Comparison of ENCODE assay signal across 13 cellular contexts in genomic region chr12:84077692-84078091, GRCh38.
"Had no signal": no experiment of that assay in that cellular context is flagged by ENCODE, and none has a peak within 500 bp of the region (broad histone marks: within the 10 kb centered on the region; RNA-seq: fewer than 3 reads in every experiment).

No MANE protein-coding gene starts in this region.

- H3K36me3 ChIP-seq: pancreas, sigmoid colon, spleen, suprapubic skin had no signal

- H3K4me1 ChIP-seq: pancreas, spleen, suprapubic skin had no signal

- H3K4me3 ChIP-seq: lung, pancreas, sigmoid colon, spleen, suprapubic skin had no signal

- DNase-seq: activated CD4-positive, CD25-positive, alpha-beta regulatory T cell treated with anti-CD3 and anti-CD28 coated beads, Interleukin-2, amount 50 U/mL, for 72 hours; activated naive CD4-positive, alpha-beta T cell; activated naive CD8-positive, alpha-beta T cell treated with anti-CD3 and anti-CD28 coated beads, Interleukin-2, amount 10 ng/mL, durations not matched to agents 7 days and 5 days; dermis blood vessel endothelial cell; effector memory CD8-positive, alpha-beta T cell; left cardiac atrium; naive B cell; pancreas; sigmoid colon; spleen; trophoblast cell had no signal

- ATAC-seq: effector memory CD8-positive, alpha-beta T cell; left cardiac atrium; pancreas had no signal

- H3K27me3 ChIP-seq: pancreas, sigmoid colon, spleen, suprapubic skin had no signal

- H3K27ac ChIP-seq: pancreas, sigmoid colon, spleen, suprapubic skin had no signal

- H3K9me3 ChIP-seq: pancreas, sigmoid colon, suprapubic skin had no signal
